ENCODE assay signal across 1 cellular context in the genomic region with DNA sequence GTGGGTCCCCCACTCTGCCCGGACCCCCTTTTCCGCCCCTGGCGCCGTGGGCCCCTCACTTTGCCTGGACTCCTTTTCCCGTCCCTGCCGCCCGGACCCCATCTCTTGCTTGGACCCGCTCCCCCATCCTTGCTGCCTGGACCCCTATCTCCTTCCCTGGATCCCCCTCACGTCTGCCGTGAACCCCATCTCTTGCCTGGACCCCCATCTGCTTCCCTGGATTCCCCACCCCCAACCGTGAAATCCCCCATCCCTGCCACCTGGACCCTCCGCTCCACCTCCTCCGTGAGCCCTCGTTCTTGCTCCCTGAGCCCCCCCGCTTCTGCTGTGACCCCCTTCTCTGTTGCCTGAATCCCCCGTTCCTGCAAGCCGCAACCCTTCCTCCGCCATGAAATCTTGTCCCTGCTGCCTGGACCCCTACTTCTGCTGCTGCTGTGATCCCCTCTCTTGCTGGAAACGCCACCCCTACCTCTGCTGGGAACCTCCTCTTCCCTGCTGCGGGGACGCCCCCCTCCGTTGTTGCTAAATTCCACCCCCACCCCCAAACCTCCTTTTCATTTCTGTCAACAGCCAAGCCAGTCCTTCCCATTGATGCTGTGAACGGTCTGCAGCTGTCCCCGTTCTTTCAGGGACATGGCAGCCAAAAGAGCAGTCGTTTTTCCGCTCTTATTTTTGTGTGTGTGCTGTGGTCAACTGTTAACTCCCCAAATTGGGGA.
A peak's percentile ranks its signal among the peaks of the same experiment; 100 is the strongest.
TF ChIP-seq lines count a peak whose summit lies in the region.

No MANE protein-coding gene starts in this region.

TF ChIP-seq in HEK293, 187 proteins besides CTCF, POLR2A, EP300 and RAD21 (continued from another document and continues in another):
- TF ChIP-seq PRDM4 (tag by site-specific recombination; IDR thresholded peaks at IDR 0.05) (no peak; the same call in 1 of the 2 replicates), GLIS1 (tag by site-specific recombination; IDR thresholded peaks at IDR 0.05) (peak; percentile 36; the same call in 1 of the 2 replicates), HOXC10 (CRISPR knock-in tag; IDR thresholded peaks at IDR 0.05) (no peak), ZNF274 (IDR thresholded peaks at IDR 0.05; ENCODE audit: low read length) (no peak), ZNF274 (tag by site-specific recombination; IDR thresholded peaks at IDR 0.05; ENCODE audit: borderline replicate concordance) (no peak), WT1 (tag by site-specific recombination; IDR thresholded peaks at IDR 0.05) (peak; percentile 91), ZNF580 (tag by site-specific recombination; IDR thresholded peaks at IDR 0.05) (no peak), FEZF1 (tag by site-specific recombination; IDR thresholded peaks at IDR 0.05) (peak; percentile 97), ZNF223 (tag by site-specific recombination; IDR thresholded peaks at IDR 0.05) (peak; percentile 100), ZNF146 (tag by site-specific recombination; IDR thresholded peaks at IDR 0.05) (no peak), ZNF280D (tag by site-specific recombination; IDR thresholded peaks at IDR 0.05) (no peak), ZNF664 (tag by site-specific recombination; IDR thresholded peaks at IDR 0.05) (no peak), BCL6B (tag by site-specific recombination; IDR thresholded peaks at IDR 0.05) (no peak), KLF1 (tag by site-specific recombination; IDR thresholded peaks at IDR 0.05) (no peak), ZBTB7A (tag by site-specific recombination; IDR thresholded peaks at IDR 0.05; ENCODE audit: low read depth) (peak; percentile 37; the same call in 1 of the 2 replicates), ZNF174 (tag by site-specific recombination; IDR thresholded peaks at IDR 0.05) (no peak), YY2 (tag by site-specific recombination; IDR thresholded peaks at IDR 0.05) (no peak), ZNF558 (tag by site-specific recombination; IDR thresholded peaks at IDR 0.05) (no peak), ZNF155 (tag by site-specific recombination; IDR thresholded peaks at IDR 0.05) (no peak), ZNF433 (tag by site-specific recombination; IDR thresholded peaks at IDR 0.05; ENCODE audit: low read depth) (no peak), ZNF843 (tag by site-specific recombination; IDR thresholded peaks at IDR 0.05) (no peak), KLF8 (tag by site-specific recombination; IDR thresholded peaks at IDR 0.05) (no peak), HOXD13 (CRISPR knock-in tag; IDR thresholded peaks at IDR 0.05; ENCODE audit: borderline replicate concordance) (no peak), ZFHX2 (tag by site-specific recombination; conservative IDR thresholded peaks at IDR 0.05) (0 out of 2 replicates have a peak, but pooled peaks have one; percentile 21), ZNF670 (tag by site-specific recombination; IDR thresholded peaks at IDR 0.05; ENCODE audit: low read depth) (no peak), OSR2 (tag by site-specific recombination; IDR thresholded peaks at IDR 0.05) (no peak), ZNF354C (tag by site-specific recombination; IDR thresholded peaks at IDR 0.05; ENCODE audit: borderline replicate concordance, low read depth) (no peak), ZNF654 (tag by site-specific recombination; IDR thresholded peaks at IDR 0.05; ENCODE audit: low read depth) (no peak), ZBTB44 (tag by site-specific recombination; IDR thresholded peaks at IDR 0.05) (no peak), ZSCAN23 (tag by site-specific recombination; IDR thresholded peaks at IDR 0.05) (no peak), ZNF76 (tag by site-specific recombination; IDR thresholded peaks at IDR 0.05; ENCODE audit: borderline replicate concordance, low read depth) (no peak), SALL2 (tag by site-specific recombination; IDR thresholded peaks at IDR 0.05; ENCODE audit: borderline replicate concordance) (no peak)
- TF ChIP-seq, protein P1, sequence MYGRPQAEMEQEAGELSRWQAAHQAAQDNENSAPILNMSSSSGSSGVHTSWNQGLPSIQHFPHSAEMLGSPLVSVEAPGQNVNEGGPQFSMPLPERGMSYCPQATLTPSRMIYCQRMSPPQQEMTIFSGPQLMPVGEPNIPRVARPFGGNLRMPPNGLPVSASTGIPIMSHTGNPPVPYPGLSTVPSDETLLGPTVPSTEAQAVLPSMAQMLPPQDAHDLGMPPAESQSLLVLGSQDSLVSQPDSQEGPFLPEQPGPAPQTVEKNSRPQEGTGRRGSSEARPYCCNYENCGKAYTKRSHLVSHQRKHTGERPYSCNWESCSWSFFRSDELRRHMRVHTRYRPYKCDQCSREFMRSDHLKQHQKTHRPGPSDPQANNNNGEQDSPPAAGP (tag by site-specific recombination; IDR thresholded peaks at IDR 0.05), result no peak; the same call in none of the 2 replicates
- TF ChIP-seq, protein P2, sequence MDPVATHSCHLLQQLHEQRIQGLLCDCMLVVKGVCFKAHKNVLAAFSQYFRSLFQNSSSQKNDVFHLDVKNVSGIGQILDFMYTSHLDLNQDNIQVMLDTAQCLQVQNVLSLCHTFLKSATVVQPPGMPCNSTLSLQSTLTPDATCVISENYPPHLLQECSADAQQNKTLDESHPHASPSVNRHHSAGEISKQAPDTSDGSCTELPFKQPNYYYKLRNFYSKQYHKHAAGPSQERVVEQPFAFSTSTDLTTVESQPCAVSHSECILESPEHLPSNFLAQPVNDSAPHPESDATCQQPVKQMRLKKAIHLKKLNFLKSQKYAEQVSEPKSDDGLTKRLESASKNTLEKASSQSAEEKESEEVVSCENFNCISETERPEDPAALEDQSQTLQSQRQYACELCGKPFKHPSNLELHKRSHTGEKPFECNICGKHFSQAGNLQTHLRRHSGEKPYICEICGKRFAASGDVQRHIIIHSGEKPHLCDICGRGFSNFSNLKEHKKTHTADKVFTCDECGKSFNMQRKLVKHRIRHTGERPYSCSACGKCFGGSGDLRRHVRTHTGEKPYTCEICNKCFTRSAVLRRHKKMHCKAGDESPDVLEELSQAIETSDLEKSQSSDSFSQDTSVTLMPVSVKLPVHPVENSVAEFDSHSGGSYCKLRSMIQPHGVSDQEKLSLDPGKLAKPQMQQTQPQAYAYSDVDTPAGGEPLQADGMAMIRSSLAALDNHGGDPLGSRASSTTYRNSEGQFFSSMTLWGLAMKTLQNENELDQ (tag by site-specific recombination; IDR thresholded peaks at IDR 0.05; ENCODE audit: low read depth), result no peak
- TF ChIP-seq, protein P3, sequence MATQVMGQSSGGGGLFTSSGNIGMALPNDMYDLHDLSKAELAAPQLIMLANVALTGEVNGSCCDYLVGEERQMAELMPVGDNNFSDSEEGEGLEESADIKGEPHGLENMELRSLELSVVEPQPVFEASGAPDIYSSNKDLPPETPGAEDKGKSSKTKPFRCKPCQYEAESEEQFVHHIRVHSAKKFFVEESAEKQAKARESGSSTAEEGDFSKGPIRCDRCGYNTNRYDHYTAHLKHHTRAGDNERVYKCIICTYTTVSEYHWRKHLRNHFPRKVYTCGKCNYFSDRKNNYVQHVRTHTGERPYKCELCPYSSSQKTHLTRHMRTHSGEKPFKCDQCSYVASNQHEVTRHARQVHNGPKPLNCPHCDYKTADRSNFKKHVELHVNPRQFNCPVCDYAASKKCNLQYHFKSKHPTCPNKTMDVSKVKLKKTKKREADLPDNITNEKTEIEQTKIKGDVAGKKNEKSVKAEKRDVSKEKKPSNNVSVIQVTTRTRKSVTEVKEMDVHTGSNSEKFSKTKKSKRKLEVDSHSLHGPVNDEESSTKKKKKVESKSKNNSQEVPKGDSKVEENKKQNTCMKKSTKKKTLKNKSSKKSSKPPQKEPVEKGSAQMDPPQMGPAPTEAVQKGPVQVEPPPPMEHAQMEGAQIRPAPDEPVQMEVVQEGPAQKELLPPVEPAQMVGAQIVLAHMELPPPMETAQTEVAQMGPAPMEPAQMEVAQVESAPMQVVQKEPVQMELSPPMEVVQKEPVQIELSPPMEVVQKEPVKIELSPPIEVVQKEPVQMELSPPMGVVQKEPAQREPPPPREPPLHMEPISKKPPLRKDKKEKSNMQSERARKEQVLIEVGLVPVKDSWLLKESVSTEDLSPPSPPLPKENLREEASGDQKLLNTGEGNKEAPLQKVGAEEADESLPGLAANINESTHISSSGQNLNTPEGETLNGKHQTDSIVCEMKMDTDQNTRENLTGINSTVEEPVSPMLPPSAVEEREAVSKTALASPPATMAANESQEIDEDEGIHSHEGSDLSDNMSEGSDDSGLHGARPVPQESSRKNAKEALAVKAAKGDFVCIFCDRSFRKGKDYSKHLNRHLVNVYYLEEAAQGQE (tag by site-specific recombination; IDR thresholded peaks at IDR 0.05), result no peak
- TF ChIP-seq, protein P4, sequence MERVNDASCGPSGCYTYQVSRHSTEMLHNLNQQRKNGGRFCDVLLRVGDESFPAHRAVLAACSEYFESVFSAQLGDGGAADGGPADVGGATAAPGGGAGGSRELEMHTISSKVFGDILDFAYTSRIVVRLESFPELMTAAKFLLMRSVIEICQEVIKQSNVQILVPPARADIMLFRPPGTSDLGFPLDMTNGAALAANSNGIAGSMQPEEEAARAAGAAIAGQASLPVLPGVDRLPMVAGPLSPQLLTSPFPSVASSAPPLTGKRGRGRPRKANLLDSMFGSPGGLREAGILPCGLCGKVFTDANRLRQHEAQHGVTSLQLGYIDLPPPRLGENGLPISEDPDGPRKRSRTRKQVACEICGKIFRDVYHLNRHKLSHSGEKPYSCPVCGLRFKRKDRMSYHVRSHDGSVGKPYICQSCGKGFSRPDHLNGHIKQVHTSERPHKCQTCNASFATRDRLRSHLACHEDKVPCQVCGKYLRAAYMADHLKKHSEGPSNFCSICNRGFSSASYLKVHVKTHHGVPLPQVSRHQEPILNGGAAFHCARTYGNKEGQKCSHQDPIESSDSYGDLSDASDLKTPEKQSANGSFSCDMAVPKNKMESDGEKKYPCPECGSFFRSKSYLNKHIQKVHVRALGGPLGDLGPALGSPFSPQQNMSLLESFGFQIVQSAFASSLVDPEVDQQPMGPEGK (tag by site-specific recombination; IDR thresholded peaks at IDR 0.05), result peak; percentile 93
- TF ChIP-seq, protein P5, sequence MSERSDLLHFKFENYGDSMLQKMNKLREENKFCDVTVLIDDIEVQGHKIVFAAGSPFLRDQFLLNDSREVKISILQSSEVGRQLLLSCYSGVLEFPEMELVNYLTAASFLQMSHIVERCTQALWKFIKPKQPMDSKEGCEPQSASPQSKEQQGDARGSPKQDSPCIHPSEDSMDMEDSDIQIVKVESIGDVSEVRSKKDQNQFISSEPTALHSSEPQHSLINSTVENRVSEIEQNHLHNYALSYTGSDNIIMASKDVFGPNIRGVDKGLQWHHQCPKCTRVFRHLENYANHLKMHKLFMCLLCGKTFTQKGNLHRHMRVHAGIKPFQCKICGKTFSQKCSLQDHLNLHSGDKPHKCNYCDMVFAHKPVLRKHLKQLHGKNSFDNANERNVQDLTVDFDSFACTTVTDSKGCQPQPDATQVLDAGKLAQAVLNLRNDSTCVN (tag by site-specific recombination; optimal IDR thresholded peaks at IDR 0.05), result no peak
